Comparison of ENCODE assay signal across 8 cellular contexts in genomic region chrY:14524246-14525180, GRCh38. TPM values are rescaled to one million over a fixed set of nuclear protein-coding genes. Genes with fewer than 3 reads are reported as not detected.
A peak's percentile ranks its signal among the peaks of the same experiment; 100 is the strongest.
DNase-seq lines count a peak whose midpoint lies in the region; ATAC-seq and TF ChIP-seq lines count a peak whose summit lies in the region.

NLGN4Y (plus strand) TSS chrY:14524529; CDS start chrY:14622120, 97,591 bp downstream.

- H3K36me3 ChIP-seq in right atrium auricular region (no peaks in the 10 kb centered on the region), fibroblast of lung (ENCODE audit: control insufficient read depth, insufficient read depth, low read length) (no peaks in the 10 kb centered on the region)

- no peak within 1 kb of the TSS for H3K27ac ChIP-seq in right atrium auricular region
- H3K27ac ChIP-seq in fibroblast of lung (ENCODE audit: insufficient read depth, low read length): peak within 1 kb of the TSS; percentile 43

- peak within 1 kb of the TSS; percentile 90 for H3K4me3 Mint-ChIP-seq in stimulated activated memory B cell treated with anti-CD40 and anti-IgM and Interleukin-4, amounts not matched to agents 10 μg/mL and 1 μg/mL and 100 μg/mL, for 72 hours

- no peaks in the 10 kb centered on the region for H3K4me1 ChIP-seq in right atrium auricular region
- H3K4me1 ChIP-seq in fibroblast of lung (ENCODE audit: control insufficient read depth, extremely low read depth, insufficient read depth, low read length): no peaks in the 10 kb centered on the region

- no peaks in the 10 kb centered on the region for H3K9me3 Mint-ChIP-seq in stimulated activated memory B cell treated with anti-CD40 and anti-IgM and Interleukin-4, amounts not matched to agents 10 μg/mL and 1 μg/mL and 100 μg/mL, for 72 hours

- H3K4me3 ChIP-seq in right atrium auricular region: no peak within 1 kb of the TSS
- H3K4me3 ChIP-seq in fibroblast of lung (replicated peaks in 1 of 4; ENCODE audit: control extremely low read depth in 1 of 4, insufficient read depth in 1 of 4, low read depth in 3 of 4, low read length in 4 of 4): peak within 1 kb of the TSS in 3 of 4 experiments; percentile 17 to 73 (median 72)

- no peak for DNase-seq in Right ventricle myocardium inferior (ENCODE audit: missing footprints)
- DNase-seq in right atrium auricular region (ENCODE audit: low spot score): no peak
- DNase-seq in NCI-H526 (lab: John Stamatoyannopoulos, UW): peak; percentile 44 to 65
- DNase-seq in fibroblast of lung (ENCODE audit: low read depth in 2 of 2): peak in 1 of 2 donors; percentile 43
- DNase-seq in SIG-M5 treated with dmso at 0.1 percent for 504 hours (lab: John Stamatoyannopoulos, UW; ENCODE audit: unreplicated experiment): no peak
- no peak for DNase-seq in NCI-H1417 treated with DMSO at 0.1 percent for 48 hours (lab: John Stamatoyannopoulos, UW)

- H2AFZ ChIP-seq in fibroblast of lung (ENCODE audit: low read length): peak within 1 kb of the TSS; percentile 35

- H3K4me1 Mint-ChIP-seq in stimulated activated memory B cell treated with anti-CD40 and anti-IgM and Interleukin-4, amounts not matched to agents 10 μg/mL and 1 μg/mL and 100 μg/mL, for 72 hours: peaks cover 25% of the 10 kb centered on the region

- H3K9me3 ChIP-seq in right atrium auricular region: no peaks in the 10 kb centered on the region
- no peaks in the 10 kb centered on the region for H3K9me3 ChIP-seq in fibroblast of lung (ENCODE audit: control insufficient read depth, insufficient read depth, low read depth, low read length)

- H3K27ac Mint-ChIP-seq in stimulated activated memory B cell treated with anti-CD40 and anti-IgM and Interleukin-4, amounts not matched to agents 10 μg/mL and 1 μg/mL and 100 μg/mL, for 72 hours: peak within 1 kb of the TSS; percentile 87

- H4K20me1 ChIP-seq in fibroblast of lung (ENCODE audit: control insufficient read depth, extremely low read depth, insufficient read depth, low read length): no peaks in the 10 kb centered on the region

- no peaks in the 10 kb centered on the region for H3K79me2 ChIP-seq in fibroblast of lung (ENCODE audit: control insufficient read depth, insufficient read depth, low read length)

- ATAC-seq in Right ventricle myocardium inferior: peak; percentile 10
- peak; percentile 82 for ATAC-seq in stimulated activated memory B cell treated with anti-CD40 and anti-IgM and Interleukin-4, amounts not matched to agents 10 μg/mL and 1 μg/mL and 100 μg/mL, for 72 hours
- no peak for ATAC-seq in GM21576 (IDR thresholded peaks at IDR 0.05; ENCODE audit: unreplicated experiment)

- intact Hi-C loops in Right ventricle myocardium inferior (cut with DNase I): no loop called here

- H3K4me2 ChIP-seq in fibroblast of lung (ENCODE audit: extremely low read depth, insufficient read depth, low read length): no peak within 1 kb of the TSS

- no peaks in the 10 kb centered on the region for H3K36me3 Mint-ChIP-seq in stimulated activated memory B cell treated with anti-CD40 and anti-IgM and Interleukin-4, amounts not matched to agents 10 μg/mL and 1 μg/mL and 100 μg/mL, for 72 hours

- TF ChIP-seq CTCF in right atrium auricular region (IDR thresholded peaks at IDR 0.05) (no peak), fibroblast of lung (conservative IDR thresholded peaks at IDR 0.05 in 1 of 2, IDR thresholded peaks at IDR 0.05 in 1 of 2; ENCODE audit: low read depth in 1 of 2, low read length in 2 of 2) (no peak)

- peak within 1 kb of the TSS; percentile 58 for H3K9ac ChIP-seq in fibroblast of lung (ENCODE audit: insufficient read depth, low read length)

- H3K27me3 Mint-ChIP-seq in stimulated activated memory B cell treated with anti-CD40 and anti-IgM and Interleukin-4, amounts not matched to agents 10 μg/mL and 1 μg/mL and 100 μg/mL, for 72 hours: no peaks in the 10 kb centered on the region

- H3K27me3 ChIP-seq in right atrium auricular region: no peaks in the 10 kb centered on the region
- no peaks in the 10 kb centered on the region for H3K27me3 ChIP-seq in fibroblast of lung (ENCODE audit: control insufficient read depth, insufficient read depth, low read length)

RNA-seq across cellular contexts. Expression of gene NLGN4Y, which starts in this region (rescaled TPM):
- 0.51 TPM for total RNA-seq in Right ventricle myocardium inferior
- under 1 TPM in 1 of 2 donors, not detected in 1; 0.07 TPM for total RNA-seq in right atrium auricular region
- 17.2 TPM in 1 of 2 replicates, not detected in the other for total RNA-seq in fibroblast of lung
- 21.8 TPM in 1 of 2 replicates, not detected in the other for polyA plus RNA-seq in fibroblast of lung
- polyA plus RNA-seq in fibroblast of lung (2012): 11.4 TPM in 1 of 2 replicates, not detected in the other
- polyA minus RNA-seq in fibroblast of lung (ENCODE audit: low replicate concordance): 30.6 TPM in 1 of 2 replicates, not detected in the other

Comparison
In these comparisons a context has a peak if more than half of its experiments do, and no peak if none do; other contexts are left out.
1. DNase-seq: peak in NCI-H526 (2 of 2); none in Right ventricle myocardium inferior (single experiment), right atrium auricular region (single experiment), SIG-M5 treated with dmso at 0.1 percent for 504 hours (single experiment) and NCI-H1417 treated with DMSO at 0.1 percent for 48 hours (single experiment).
2. H3K4me3 ChIP-seq: peak in fibroblast of lung (3 of 4); none in right atrium auricular region (0 of 2).